ENCODE assay signal across 8 cellular contexts in genomic region chr20:63626424-63627128, GRCh38. TPM values are rescaled to one million over a fixed set of nuclear protein-coding genes. Genes with fewer than 3 reads are reported as not detected.
A peak's percentile ranks its signal among the peaks of the same experiment; 100 is the strongest.
DNase-seq lines count a peak whose midpoint lies in the region; ATAC-seq and TF ChIP-seq lines count a peak whose summit lies in the region.

A gene with protein sequence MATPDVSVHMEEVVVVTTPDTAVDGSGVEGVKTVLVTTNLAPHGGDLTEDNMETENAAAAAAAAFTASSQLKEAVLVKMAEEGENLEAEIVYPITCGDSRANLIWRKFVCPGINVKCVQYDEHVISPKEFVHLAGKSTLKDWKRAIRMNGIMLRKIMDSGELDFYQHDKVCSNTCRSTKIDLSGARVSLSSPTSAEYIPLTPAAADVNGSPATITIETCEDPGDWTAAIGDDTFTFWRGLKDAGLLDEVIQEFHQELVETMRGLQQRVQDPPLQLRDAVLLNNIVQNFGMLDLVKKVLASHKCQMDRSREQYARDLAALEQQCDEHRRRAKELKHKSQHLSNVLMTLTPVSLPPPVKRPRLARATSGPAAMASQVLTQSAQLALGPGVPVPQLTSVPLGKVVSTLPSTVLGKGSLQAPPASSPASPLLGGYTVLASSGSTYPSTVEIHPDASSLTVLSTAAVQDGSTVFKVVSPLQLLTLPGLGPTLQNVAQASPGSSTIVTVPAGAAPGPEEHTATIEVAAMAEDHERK (minus strand): TSS chr20:63627101. CDS start chr20:63619397, 7,704 bp downstream.

- H3K4me1 Mint-ChIP-seq in activated naive CD8-positive, alpha-beta T cell treated with anti-CD3 and anti-CD28 coated beads, Interleukin-2, amount 50 U/mL, for 24 hours: peaks cover 39% of the 10 kb centered on the region

- peak within 1 kb of the TSS; percentile 97 for H3K27ac Mint-ChIP-seq in activated naive CD8-positive, alpha-beta T cell treated with anti-CD3 and anti-CD28 coated beads, Interleukin-2, amount 50 U/mL, for 24 hours

- no peak for TF ChIP-seq RAD21 in Ishikawa (IDR thresholded peaks at IDR 0.05; ENCODE audit: low read depth)

- H3K4me1 ChIP-seq in DOHH2 (ENCODE audit: control insufficient read depth, low read length) (peaks cover 44% of the 10 kb centered on the region), prostate gland (replicated peaks) (no peaks in the 10 kb centered on the region)

- H3K4me3 Mint-ChIP-seq in activated naive CD8-positive, alpha-beta T cell treated with anti-CD3 and anti-CD28 coated beads, Interleukin-2, amount 50 U/mL, for 24 hours: peak within 1 kb of the TSS; percentile 92

- no peak for TF ChIP-seq EP300 in Ishikawa (IDR thresholded peaks at IDR 0.05; ENCODE audit: borderline replicate concordance)

- H3K36me3 ChIP-seq in DOHH2 (ENCODE audit: control insufficient read depth, low read length): peaks cover 24% of the 10 kb centered on the region
- H3K36me3 ChIP-seq in prostate gland: no peaks in the 10 kb centered on the region

- H3K4me2 ChIP-seq in DOHH2 (ENCODE audit: low read length): peak within 1 kb of the TSS; percentile 90

- peaks cover 72% of the 10 kb centered on the region for H3K79me2 ChIP-seq in DOHH2 (ENCODE audit: control insufficient read depth, low read length)

- H3K36me3 Mint-ChIP-seq in activated naive CD8-positive, alpha-beta T cell treated with anti-CD3 and anti-CD28 coated beads, Interleukin-2, amount 50 U/mL, for 24 hours (ENCODE audit: low read depth): peaks cover 16% of the 10 kb centered on the region

- no peak for TF ChIP-seq CTCF in DOHH2 (IDR thresholded peaks at IDR 0.05; ENCODE audit: low read depth, low read length, poor library complexity, severe bottlenecking)
- TF ChIP-seq CTCF in prostate gland (IDR thresholded peaks at IDR 0.05): no peak

- H3K27me3 ChIP-seq in DOHH2 (ENCODE audit: control insufficient read depth, low read length): no peaks in the 10 kb centered on the region
- no peaks in the 10 kb centered on the region for H3K27me3 ChIP-seq in prostate gland (replicated peaks; ENCODE audit: insufficient read depth)

- H3K4me3 ChIP-seq in DOHH2 (ENCODE audit: low read length) (peak within 1 kb of the TSS; percentile 98), prostate gland (peak within 1 kb of the TSS; percentile 95 to 98)

- DNase-seq in SK-MEL-5 (ENCODE audit: low read depth, low spot score) (peak; percentile 77), left cardiac atrium (peak; percentile 81), prostate gland (ENCODE audit: low spot score) (peak; percentile 65)
- DNase-seq in activated naive CD8-positive, alpha-beta T cell treated with anti-CD3 and anti-CD28 coated beads, Interleukin-2, amount 50 U/mL, for 24 hours: peak; percentile 78
- no peak for DNase-seq in effector CD8-positive, alpha-beta T cell (lab: John Stamatoyannopoulos, UW)

- in situ Hi-C loops in SK-MEL-5 (cut with HindIII; ENCODE audit: low pct_unique_long_range_greater_than_20kb, low sequenced_read_pairs): no loop called here

- no peaks in the 10 kb centered on the region for H3K27me3 Mint-ChIP-seq in activated naive CD8-positive, alpha-beta T cell treated with anti-CD3 and anti-CD28 coated beads, Interleukin-2, amount 50 U/mL, for 24 hours

- intact Hi-C loops in left cardiac atrium (cut with DNase I): no loop called here
- intact Hi-C loops in prostate gland (cut with DNase I): loop anchor here (2.0 to 10.0 kb wide), 2 partner anchors 114 to 338 kb away; partner anchors contain the start of gene ZNF512B

- no peaks in the 10 kb centered on the region for H3K9me2 ChIP-seq in DOHH2 (replicated peaks; ENCODE audit: control insufficient read depth, low read length)

- H4K20me1 ChIP-seq in DOHH2 (ENCODE audit: control insufficient read depth, insufficient read depth, low read depth, low read length): no peaks in the 10 kb centered on the region

- peak; percentile 41 for TF ChIP-seq POLR2A in prostate gland (IDR thresholded peaks at IDR 0.05)

- peak within 1 kb of the TSS; percentile 72 for H3K27ac ChIP-seq in DOHH2 (ENCODE audit: low read depth, low read length)
- peak within 1 kb of the TSS; percentile 94 to 97 for H3K27ac ChIP-seq in prostate gland

- H3K9me3 ChIP-seq in DOHH2 (ENCODE audit: control insufficient read depth, insufficient read depth, low read length): no peaks in the 10 kb centered on the region
- no peaks in the 10 kb centered on the region for H3K9me3 ChIP-seq in prostate gland

- no peaks in the 10 kb centered on the region for H3K9me3 Mint-ChIP-seq in activated naive CD8-positive, alpha-beta T cell treated with anti-CD3 and anti-CD28 coated beads, Interleukin-2, amount 50 U/mL, for 24 hours

- peak; percentile 44 for ATAC-seq in GM21529 (IDR thresholded peaks at IDR 0.05; ENCODE audit: unreplicated experiment)
- ATAC-seq in activated naive CD8-positive, alpha-beta T cell treated with anti-CD3 and anti-CD28 coated beads, Interleukin-2, amount 50 U/mL, for 24 hours: peak; percentile 52
- ATAC-seq in left cardiac atrium: peak; percentile 26 to 56

- under 1% methylated on average over 53 of the region's 114 CpGs for WGBS in prostate gland

- H3F3A ChIP-seq in DOHH2 (ENCODE audit: control insufficient read depth, insufficient read depth): peaks cover 17% of the 10 kb centered on the region; the same call in 1 of the 2 replicates

TF ChIP-seq in Ishikawa, 13 proteins besides CTCF, POLR2A, EP300 and RAD21:
- TF ChIP-seq EGR1 (IDR thresholded peaks at IDR 0.05): 0 out of 2 replicates have a peak, but pooled peaks have one; percentile 21
- no peak; the same call in 1 of the 2 replicates for TF ChIP-seq MAX (IDR thresholded peaks at IDR 0.05)
- TF ChIP-seq YY1 (IDR thresholded peaks at IDR 0.05; ENCODE audit: low read depth): peak; percentile 82
- TF ChIP-seq ZBTB7A (IDR thresholded peaks at IDR 0.05; ENCODE audit: low read depth): peak; percentile 85
- TF ChIP-seq, protein P1, sequence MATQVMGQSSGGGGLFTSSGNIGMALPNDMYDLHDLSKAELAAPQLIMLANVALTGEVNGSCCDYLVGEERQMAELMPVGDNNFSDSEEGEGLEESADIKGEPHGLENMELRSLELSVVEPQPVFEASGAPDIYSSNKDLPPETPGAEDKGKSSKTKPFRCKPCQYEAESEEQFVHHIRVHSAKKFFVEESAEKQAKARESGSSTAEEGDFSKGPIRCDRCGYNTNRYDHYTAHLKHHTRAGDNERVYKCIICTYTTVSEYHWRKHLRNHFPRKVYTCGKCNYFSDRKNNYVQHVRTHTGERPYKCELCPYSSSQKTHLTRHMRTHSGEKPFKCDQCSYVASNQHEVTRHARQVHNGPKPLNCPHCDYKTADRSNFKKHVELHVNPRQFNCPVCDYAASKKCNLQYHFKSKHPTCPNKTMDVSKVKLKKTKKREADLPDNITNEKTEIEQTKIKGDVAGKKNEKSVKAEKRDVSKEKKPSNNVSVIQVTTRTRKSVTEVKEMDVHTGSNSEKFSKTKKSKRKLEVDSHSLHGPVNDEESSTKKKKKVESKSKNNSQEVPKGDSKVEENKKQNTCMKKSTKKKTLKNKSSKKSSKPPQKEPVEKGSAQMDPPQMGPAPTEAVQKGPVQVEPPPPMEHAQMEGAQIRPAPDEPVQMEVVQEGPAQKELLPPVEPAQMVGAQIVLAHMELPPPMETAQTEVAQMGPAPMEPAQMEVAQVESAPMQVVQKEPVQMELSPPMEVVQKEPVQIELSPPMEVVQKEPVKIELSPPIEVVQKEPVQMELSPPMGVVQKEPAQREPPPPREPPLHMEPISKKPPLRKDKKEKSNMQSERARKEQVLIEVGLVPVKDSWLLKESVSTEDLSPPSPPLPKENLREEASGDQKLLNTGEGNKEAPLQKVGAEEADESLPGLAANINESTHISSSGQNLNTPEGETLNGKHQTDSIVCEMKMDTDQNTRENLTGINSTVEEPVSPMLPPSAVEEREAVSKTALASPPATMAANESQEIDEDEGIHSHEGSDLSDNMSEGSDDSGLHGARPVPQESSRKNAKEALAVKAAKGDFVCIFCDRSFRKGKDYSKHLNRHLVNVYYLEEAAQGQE (IDR thresholded peaks at IDR 0.05; ENCODE audit: low read depth): no peak
TF ChIP-seq in Ishikawa: peak in this region for 3.

RNA-seq across cellular contexts. Expression of the gene that starts here (rescaled TPM):
- total RNA-seq in SK-MEL-5 (2014; rRNA removed; shearing (Covaris generic)): 8.5 and 10.5 TPM in 2 replicates
- 14.8 and 22.5 TPM in 2 replicates for polyA plus RNA-seq in SK-MEL-5 (2015; cell fraction: cytosol; rRNA removed)
- polyA plus RNA-seq in SK-MEL-5 (2015; cell fraction: nucleus; rRNA removed): 17.0 and 24.3 TPM in 2 replicates
- total RNA-seq in left cardiac atrium (1 to 10 TPM; 5.7 to 7.9 TPM), prostate gland (10 to 100 TPM; 18.4 to 27.9 TPM)
